ENCODE assay signal across 24 cellular contexts in genomic region chr13:113049981-113050380, GRCh38. TPM values are rescaled to one million over a fixed set of nuclear protein-coding genes. Genes with fewer than 3 reads are reported as not detected.
A peak's percentile ranks its signal among the peaks of the same experiment; 100 is the strongest.
DNase-seq lines count a peak whose midpoint lies in the region; ATAC-seq, FAIRE-seq and TF ChIP-seq lines count a peak whose summit lies in the region.
"Had no signal": no experiment of that assay in that cellular context is flagged by ENCODE, and none has a peak within 500 bp of the region (broad histone marks: within the 10 kb centered on the region; RNA-seq: fewer than 3 reads in every experiment).

No MANE protein-coding gene starts in this region.

- H2BK15ac ChIP-seq in H9 (ENCODE audit: low read depth, low read length), result no peak overlapping the region

- no peak overlapping the region for H3K56ac ChIP-seq in H9 (ENCODE audit: insufficient read length, low read depth, low read length)

- no peak overlapping the region for H4K5ac ChIP-seq in H9 (ENCODE audit: insufficient read length, low read depth, low read length)

- no peak overlapping the region for H2BK20ac ChIP-seq in H9 (ENCODE audit: low read depth, low read length, poor library complexity, severe bottlenecking)

- no peak overlapping the region for H3K14ac ChIP-seq in H9 (ENCODE audit: insufficient read depth, low read length)

- H3K4me1 ChIP-seq in H9 (ENCODE audit: insufficient read depth, low read length) (no peaks in the 10 kb centered on the region), stomach smooth muscle (ENCODE audit: control insufficient read depth, insufficient read depth, low read length) (peaks cover 18% of the 10 kb centered on the region)
- H3K4me1 ChIP-seq: right lobe of liver had no signal

- H4K8ac ChIP-seq in H9 (replicated peaks; ENCODE audit: insufficient read length, low read depth, low read length), result no peak overlapping the region

- no peak overlapping the region for H2AFZ ChIP-seq in H9 (ENCODE audit: low read length)

- no peaks in the 10 kb centered on the region for H3K79me2 ChIP-seq in H9 (ENCODE audit: insufficient read depth, low read length)

- H3K23me2 ChIP-seq in H9 (ENCODE audit: insufficient read length, low read depth, low read length, poor library complexity, severe bottlenecking), result no peaks in the 10 kb centered on the region

- H3K9me3 Mint-ChIP-seq in H9, result no peaks in the 10 kb centered on the region; a peak in 1 of 5 replicates
- no peaks in the 10 kb centered on the region for H3K9me3 Mint-ChIP-seq in nephron
- H3K9me3 Mint-ChIP-seq in stimulated activated naive B cell treated with anti-CD40 and anti-IgM and Interleukin-4, amounts not matched to agents 10 μg/mL and 1 μg/mL and 100 μg/mL, for 72 hours, result no peaks in the 10 kb centered on the region
- H3K9me3 Mint-ChIP-seq: stimulated activated naive CD8-positive, alpha-beta T cell treated with anti-CD3 and anti-CD28 coated beads, Interleukin-15, Interleukin-2, amounts not matched to agents 100 ng/mL and 50 ng/mL, for 24 hours had no signal

- no peak overlapping the region for H3K4ac ChIP-seq in H9 (ENCODE audit: low read depth, low read length)

- no peak overlapping the region for H2BK120ac ChIP-seq in H9 (ENCODE audit: low read depth, low read length, poor library complexity, severe bottlenecking)

- no peaks in the 10 kb centered on the region for H3K79me1 ChIP-seq in H9 (ENCODE audit: insufficient read depth, low read depth, low read length, poor library complexity, severe bottlenecking)

- H3K27ac ChIP-seq in H9 (ENCODE audit: insufficient read length, low read depth, low read length) (no peak overlapping the region), stomach smooth muscle (ENCODE audit: low read length) (peak overlapping the region; percentile 11)
- H3K27ac ChIP-seq: BLaER1 treated with 17β-estradiol and CSF1 and Interleukin-3, amounts not matched to agents 10 nM and 100 nM; right lobe of liver; upper lobe of left lung had no signal

- H2BK12ac ChIP-seq in H9 (ENCODE audit: insufficient read length, low read depth, low read length), result no peak overlapping the region

- H3K9me3 ChIP-seq in H9 (ENCODE audit: control insufficient read depth, low read depth, low read length), result no peaks in the 10 kb centered on the region
- H3K9me3 ChIP-seq in stomach smooth muscle (ENCODE audit: control insufficient read depth in 2 of 2, low read length in 2 of 2), result no peaks in the 10 kb centered on the region
- H3K9me3 ChIP-seq: BLaER1 treated with 17β-estradiol and CSF1 and Interleukin-3, amounts not matched to agents 10 nM and 100 nM; heart right ventricle; MG63; right lobe of liver; upper lobe of left lung had no signal

- no peaks in the 10 kb centered on the region for H4K20me1 ChIP-seq in H9 (ENCODE audit: control insufficient read depth, insufficient read depth, insufficient read length)

- H4K91ac ChIP-seq in H9 (ENCODE audit: insufficient read length, low read depth, low read length), result no peak overlapping the region

- TF ChIP-seq CTCF in H9 (conservative IDR thresholded peaks at IDR 0.05) (no peak), bronchial epithelial cell (IDR thresholded peaks at IDR 0.05; ENCODE audit: insufficient read depth, low read length, severe bottlenecking) (no peak), nephron (IDR thresholded peaks at IDR 0.05; ENCODE audit: unreplicated experiment in 3 of 3) (no peak)

- peak overlapping the region in 1 of 2 experiments; percentile 10; a peak in 2 of 5 replicates for H3K4me3 Mint-ChIP-seq in H9
- peak overlapping the region; percentile 5 to 44 (median 12) for H3K4me3 Mint-ChIP-seq in nephron
- no peak overlapping the region for H3K4me3 Mint-ChIP-seq in stimulated activated naive B cell treated with anti-CD40 and anti-IgM and Interleukin-4, amounts not matched to agents 10 μg/mL and 1 μg/mL and 100 μg/mL, for 72 hours
- H3K4me3 Mint-ChIP-seq: activated CD4-positive, alpha-beta T cell treated with anti-CD3 and anti-CD28 coated beads for 36 hours; stimulated activated naive CD8-positive, alpha-beta T cell treated with anti-CD3 and anti-CD28 coated beads, Interleukin-15, Interleukin-2, amounts not matched to agents 100 ng/mL and 50 ng/mL, for 24 hours had no signal

- H3K9ac ChIP-seq in H9 (ENCODE audit: extremely low read depth, insufficient read length, low read length) (no peak overlapping the region), stomach smooth muscle (ENCODE audit: low read length in 2 of 2) (peak overlapping the region in 1 of 2 donors; percentile 36)
- H3K9ac ChIP-seq: BLaER1 treated with 17β-estradiol and CSF1 and Interleukin-3, amounts not matched to agents 10 nM and 100 nM had no signal

- DNase-seq in H9, result no peak
- DNase-seq in bronchial epithelial cell (ENCODE audit: low read depth), result no peak
- no peak for DNase-seq in stimulated activated naive B cell treated with anti-CD40 and anti-IgM and Interleukin-4, amounts not matched to agents 10 μg/mL and 1 μg/mL and 100 μg/mL, for 72 hours
- DNase-seq in HPDE6-E6E7 (ENCODE audit: extremely low spot score), result no peak
- DNase-seq in 8988T, result no peak
- DNase-seq: activated CD4-positive, alpha-beta T cell treated with anti-CD3 and anti-CD28 coated beads for 36 hours; activated CD8-positive, alpha-beta memory T cell treated with anti-CD3 and anti-CD28 coated beads for 24 hours; activated effector memory CD4-positive, alpha-beta T cell treated with Interleukin-2 at 50 U/mL for 16 hours; DMS53; KBM-7; kidney glomerular epithelial cell; MG63; NCI-H1436 treated with DMSO at 0.1 percent for 48 hours; T-helper 2 cell had no signal

- H3K36me3 ChIP-seq in bronchial epithelial cell (ENCODE audit: control insufficient read depth, insufficient read depth, low read length) (no peaks in the 10 kb centered on the region), stomach smooth muscle (ENCODE audit: control insufficient read depth in 2 of 2, insufficient read depth in 2 of 2, low read length in 2 of 2) (no peaks in the 10 kb centered on the region)
- H3K36me3 ChIP-seq: BLaER1 treated with 17β-estradiol and CSF1 and Interleukin-3, amounts not matched to agents 10 nM and 100 nM; MG63; right lobe of liver had no signal

- H3K4me3 ChIP-seq in bronchial epithelial cell (ENCODE audit: low read depth, low read length) (no peak overlapping the region), stomach smooth muscle (ENCODE audit: low read length in 2 of 2) (peak overlapping the region in 1 of 2 donors; percentile 54)
- H3K4me3 ChIP-seq: BLaER1 treated with 17β-estradiol and CSF1 and Interleukin-3, amounts not matched to agents 10 nM and 100 nM; MG63; right lobe of liver; upper lobe of left lung had no signal

- no peaks in the 10 kb centered on the region for H3K27me3 Mint-ChIP-seq in H9 (ENCODE audit: low read depth)
- H3K27me3 Mint-ChIP-seq in nephron (ENCODE audit: low read depth), result peaks cover 26% of the 10 kb centered on the region
- no peaks in the 10 kb centered on the region for H3K27me3 Mint-ChIP-seq in stimulated activated naive B cell treated with anti-CD40 and anti-IgM and Interleukin-4, amounts not matched to agents 10 μg/mL and 1 μg/mL and 100 μg/mL, for 72 hours
- H3K27me3 Mint-ChIP-seq: activated CD4-positive, alpha-beta T cell treated with anti-CD3 and anti-CD28 coated beads for 36 hours; stimulated activated naive CD8-positive, alpha-beta T cell treated with anti-CD3 and anti-CD28 coated beads, Interleukin-15, Interleukin-2, amounts not matched to agents 100 ng/mL and 50 ng/mL, for 24 hours had no signal

- no peaks in the 10 kb centered on the region; a peak in 1 of 7 replicates for H3K36me3 Mint-ChIP-seq in H9 (ENCODE audit: insufficient read depth in 1 of 3, low read depth in 3 of 3)
- peaks cover 28% of the 10 kb centered on the region for H3K36me3 Mint-ChIP-seq in nephron (ENCODE audit: low read depth)
- H3K36me3 Mint-ChIP-seq in stimulated activated naive B cell treated with anti-CD40 and anti-IgM and Interleukin-4, amounts not matched to agents 10 μg/mL and 1 μg/mL and 100 μg/mL, for 72 hours, result peaks cover 20 to 26% of the 10 kb centered on the region in 2 donors

- peak; percentile 64 for FAIRE-seq in bronchial epithelial cell (lab: Jason Lieb, UNC)
- FAIRE-seq: G401.6 had no signal

- no peak overlapping the region for H3K18ac ChIP-seq in H9 (ENCODE audit: insufficient read length, low read depth, low read length)

- 100% methylated on average over 5 of the region's 8 CpGs for WGBS in H9 (ENCODE audit: extremely low coverage, insufficient read length, low lambda C conversion rate)

- no peak overlapping the region for H3K4me2 ChIP-seq in H9 (ENCODE audit: insufficient read depth, insufficient read length, low read length)
- H3K4me2 ChIP-seq: BLaER1 treated with 17β-estradiol and CSF1 and Interleukin-3, amounts not matched to agents 10 nM and 100 nM had no signal

- H3K4me1 Mint-ChIP-seq in H9 (peaks cover 0 to 14% of the 10 kb centered on the region in 2 experiments; a peak in 3 of 4 replicates), nephron (peaks cover 31% of the 10 kb centered on the region)
- no peaks in the 10 kb centered on the region for H3K4me1 Mint-ChIP-seq in stimulated activated naive B cell treated with anti-CD40 and anti-IgM and Interleukin-4, amounts not matched to agents 10 μg/mL and 1 μg/mL and 100 μg/mL, for 72 hours
- H3K4me1 Mint-ChIP-seq: activated CD4-positive, alpha-beta T cell treated with anti-CD3 and anti-CD28 coated beads for 36 hours had no signal

- H2BK5ac ChIP-seq in H9 (ENCODE audit: insufficient read length, low read length), result no peak overlapping the region

- H3K27ac Mint-ChIP-seq in H9 (no peak overlapping the region; a peak in 2 of 7 replicates), nephron (no peak overlapping the region)
- no peak overlapping the region for H3K27ac Mint-ChIP-seq in stimulated activated naive B cell treated with anti-CD40 and anti-IgM and Interleukin-4, amounts not matched to agents 10 μg/mL and 1 μg/mL and 100 μg/mL, for 72 hours
- H3K27ac Mint-ChIP-seq: activated CD4-positive, alpha-beta T cell treated with anti-CD3 and anti-CD28 coated beads for 36 hours; stimulated activated naive CD8-positive, alpha-beta T cell treated with anti-CD3 and anti-CD28 coated beads, Interleukin-15, Interleukin-2, amounts not matched to agents 100 ng/mL and 50 ng/mL, for 24 hours had no signal

- no peak overlapping the region for H2AK5ac ChIP-seq in H9 (ENCODE audit: insufficient read length, low read length)

- H3K23ac ChIP-seq in H9 (ENCODE audit: insufficient read length, low read depth, low read length), result peak overlapping the region; percentile 99

- no peak for ATAC-seq in GM21423 (IDR thresholded peaks at IDR 0.05; ENCODE audit: unreplicated experiment)
- no peak for ATAC-seq in stimulated activated naive B cell treated with anti-CD40 and anti-IgM and Interleukin-4, amounts not matched to agents 10 μg/mL and 1 μg/mL and 100 μg/mL, for 72 hours (replicated peaks)
- ATAC-seq: activated CD4-positive, alpha-beta T cell treated with anti-CD3 and anti-CD28 coated beads for 36 hours; right lobe of liver; SK-N-SH treated with all-trans-retinoic acid at 6 μM for 48 hours had no signal

- no peak overlapping the region for H3T11ph ChIP-seq in H9 (ENCODE audit: low read length)

- H3K27me3 ChIP-seq in H9 (ENCODE audit: insufficient read depth, low read length) (no peaks in the 10 kb centered on the region), bronchial epithelial cell (ENCODE audit: control insufficient read depth, insufficient read depth, low read length) (no peaks in the 10 kb centered on the region), stomach smooth muscle (ENCODE audit: control insufficient read depth in 1 of 2, insufficient read depth in 2 of 2, low read length in 2 of 2) (peaks cover 22 to 29% of the 10 kb centered on the region in 2 donors)
- H3K27me3 ChIP-seq: BLaER1 treated with 17β-estradiol and CSF1 and Interleukin-3, amounts not matched to agents 10 nM and 100 nM; right lobe of liver; upper lobe of left lung had no signal

RNA-seq across cellular contexts. Expression of gene F7, which starts 55.6 kb away (rescaled TPM):
- total RNA-seq in H9 (2021) (0.66 and 0.81 TPM in 2 replicates), bronchial epithelial cell (not detected in 2 replicates)

Comparison
In these comparisons a context has a peak if more than half of its experiments do, and no peak if none do; other contexts are left out.
1. H3K4me3 Mint-ChIP-seq: peak in nephron (3 of 3); none in stimulated activated naive B cell treated with anti-CD40 and anti-IgM and Interleukin-4, amounts not matched to agents 10 μg/mL and 1 μg/mL and 100 μg/mL, for 72 hours (0 of 2).